Comparison of ENCODE assay signal across 8 cellular contexts in the genomic region with DNA sequence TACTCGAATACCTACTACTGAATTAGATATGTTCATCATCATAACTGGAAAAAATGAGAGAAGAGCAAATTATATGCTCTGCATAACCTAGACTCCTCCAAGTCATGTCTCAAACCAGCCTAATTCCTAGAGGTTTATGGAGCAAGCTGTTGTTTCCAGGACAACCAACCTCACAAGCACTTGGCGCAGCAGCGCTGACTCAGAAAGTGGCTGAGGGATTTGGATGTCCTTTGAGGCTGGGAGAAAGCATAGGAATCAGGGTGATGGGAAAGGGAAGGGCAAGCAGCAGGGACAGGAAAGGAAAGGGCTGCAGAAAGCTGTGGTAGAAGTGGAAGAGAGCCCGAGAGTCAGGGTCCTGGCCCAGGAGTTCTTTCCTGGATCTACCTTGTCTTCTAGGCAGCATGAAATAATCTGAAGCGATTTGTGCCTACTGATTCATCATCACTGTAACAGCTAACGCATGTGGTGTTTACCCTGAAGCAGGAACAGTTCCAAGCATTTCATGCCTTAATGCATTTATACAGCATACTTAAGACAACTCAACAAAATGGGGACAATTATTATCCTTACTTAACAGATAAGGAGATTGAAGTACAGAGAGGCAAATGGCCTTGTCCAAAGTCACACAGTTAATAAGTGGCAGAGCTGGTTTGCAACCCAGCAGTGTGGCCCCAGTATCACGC. TPM values are rescaled to one million over a fixed set of nuclear protein-coding genes. Genes with fewer than 3 reads are reported as not detected.
DNase-seq lines count a peak whose midpoint lies in the region; ATAC-seq and TF ChIP-seq lines count a peak whose summit lies in the region.

No MANE protein-coding gene starts in this region.

- CTCF ChIA-PET in PC-9 (lab: Charles Lee) = no interaction called here

- H3K9me3 Mint-ChIP-seq in stimulated activated naive CD8-positive, alpha-beta T cell treated with anti-CD3 and anti-CD28 coated beads, Interleukin-15, Interleukin-2, amounts not matched to agents 100 ng/mL and 50 ng/mL, for 24 hours = no peaks in the 10 kb centered on the region

- no peak for TF ChIP-seq CTCF in left lung (IDR thresholded peaks at IDR 0.05)
- TF ChIP-seq CTCF in PC-9 (conservative IDR thresholded peaks at IDR 0.05) = no peak

- H3K27me3 ChIP-seq in left lung = no peaks in the 10 kb centered on the region
- H3K27me3 ChIP-seq in PC-9 (ENCODE audit: insufficient read depth, low read depth) = no peaks in the 10 kb centered on the region

- H3K4me1 ChIP-seq in left lung (peaks cover 0 to 62% of the 10 kb centered on the region in 2 donors), PC-9 (replicated peaks; ENCODE audit: insufficient read depth) (no peaks in the 10 kb centered on the region)

- DNase-seq in stimulated activated naive CD8-positive, alpha-beta T cell treated with anti-CD3 and anti-CD28 coated beads, Interleukin-15, Interleukin-2, amounts not matched to agents 100 U/mL and 50 U/mL, for 24 hours = no peak
- DNase-seq in anterior cingulate cortex (lab: John Stamatoyannopoulos, UW) = peak in 41 of 58 donors; percentile 9 to 77 (median 39)
- DNase-seq in left lung = no peak
- no peak for DNase-seq in 8988T
- no peak for DNase-seq in CD1c-positive myeloid dendritic cell (ENCODE audit: extremely low spot score)
- no peak for DNase-seq in PC-9

- peaks cover 12% of the 10 kb centered on the region for H3K36me3 Mint-ChIP-seq in stimulated activated naive CD8-positive, alpha-beta T cell treated with anti-CD3 and anti-CD28 coated beads, Interleukin-15, Interleukin-2, amounts not matched to agents 100 ng/mL and 50 ng/mL, for 24 hours (ENCODE audit: low read depth)

- H3K27ac ChIP-seq in left lung (peak overlapping the region in 1 of 2 donors; percentile 84), PC-9 (no peak overlapping the region)

- no peaks in the 10 kb centered on the region for H4K20me1 ChIP-seq in PC-9 (ENCODE audit: insufficient read depth)

- peaks cover 69% of the 10 kb centered on the region for H3K4me1 Mint-ChIP-seq in stimulated activated naive CD8-positive, alpha-beta T cell treated with anti-CD3 and anti-CD28 coated beads, Interleukin-15, Interleukin-2, amounts not matched to agents 100 ng/mL and 50 ng/mL, for 24 hours (ENCODE audit: low read depth)

- no peaks in the 10 kb centered on the region for H3K9me2 ChIP-seq in PC-9 (ENCODE audit: insufficient read depth)

- H3K36me3 ChIP-seq in left lung = no peaks in the 10 kb centered on the region
- H3K36me3 ChIP-seq in PC-9 (ENCODE audit: low read depth) = no peaks in the 10 kb centered on the region

- H3K4me3 Mint-ChIP-seq in stimulated activated naive CD8-positive, alpha-beta T cell treated with anti-CD3 and anti-CD28 coated beads, Interleukin-15, Interleukin-2, amounts not matched to agents 100 ng/mL and 50 ng/mL, for 24 hours = peak overlapping the region; percentile 36

- intact Hi-C loops in left lung (cut with DNase I) (no loop called here), PC-9 (cut with micrococcal nuclease; ENCODE audit: unreplicated experiment) (no loop called here)

- no peak for ATAC-seq in stimulated activated naive CD8-positive, alpha-beta T cell treated with anti-CD3 and anti-CD28 coated beads, Interleukin-15, Interleukin-2, amounts not matched to agents 100 U/mL and 50 U/mL, for 24 hours
- ATAC-seq in left lung = peak; percentile 11
- ATAC-seq in HG02870 (IDR thresholded peaks at IDR 0.05; ENCODE audit: unreplicated experiment) = no peak

- H2AFZ ChIP-seq in PC-9 = no peak overlapping the region

- H3K4me2 ChIP-seq in PC-9 = no peak overlapping the region

- no peaks in the 10 kb centered on the region for H3F3A ChIP-seq in PC-9 (ENCODE audit: insufficient read depth, low read depth)

- H3K27ac Mint-ChIP-seq in stimulated activated naive CD8-positive, alpha-beta T cell treated with anti-CD3 and anti-CD28 coated beads, Interleukin-15, Interleukin-2, amounts not matched to agents 100 ng/mL and 50 ng/mL, for 24 hours = peak overlapping the region; percentile 36

- H3K4me3 ChIP-seq in left lung (peak overlapping the region in 1 of 2 donors; percentile 54), PC-9 (no peak overlapping the region)

- peaks cover 3% of the 10 kb centered on the region for H3K27me3 Mint-ChIP-seq in stimulated activated naive CD8-positive, alpha-beta T cell treated with anti-CD3 and anti-CD28 coated beads, Interleukin-15, Interleukin-2, amounts not matched to agents 100 ng/mL and 50 ng/mL, for 24 hours

- H3K9me3 ChIP-seq in left lung (no peaks in the 10 kb centered on the region), PC-9 (ENCODE audit: insufficient read depth, low read depth) (no peaks in the 10 kb centered on the region)

- POLR2A ChIA-PET in PC-9 (lab: Charles Lee; ENCODE audit: unreplicated experiment) = no interaction called here

- no TSS peak for BruUV-seq in PC-9 (replicated peaks; lab: Mats Ljungman, UMichigan)

- H3K79me2 ChIP-seq in PC-9 (ENCODE audit: low read depth) = no peaks in the 10 kb centered on the region

RNA-seq across cellular contexts. Expression of gene PLEK, which starts 3.7 kb away (rescaled TPM):
- total RNA-seq in left lung (10 to 100 TPM; 20.2 to 67.3 TPM), PC-9 (2021) (not detected in 2 replicates)

RNA-seq across cellular contexts. Expression of gene CNRIP1, which starts 49.0 kb away (rescaled TPM):
- total RNA-seq in left lung (10 to 100 TPM; 16.9 to 20.1 TPM), PC-9 (2021) (not detected in 2 replicates)

Comparison
In these comparisons a context has a peak if more than half of its experiments do, and no peak if none do; other contexts are left out.
1. DNase-seq: peak in anterior cingulate cortex (41 of 58); none in stimulated activated naive CD8-positive, alpha-beta T cell treated with anti-CD3 and anti-CD28 coated beads, Interleukin-15, Interleukin-2, amounts not matched to agents 100 U/mL and 50 U/mL, for 24 hours (single experiment), left lung (0 of 2), 8988T (single experiment), CD1c-positive myeloid dendritic cell (single experiment) and PC-9 (0 of 2).
2. RNA of gene PLEK, which starts 3.7 kb away (total RNA-seq): 20.2 to 67.3 TPM in left lung; not detected in PC-9; every median in the first group is over 10 times any median in the second.
3. RNA of gene CNRIP1, which starts 49.0 kb away (total RNA-seq): 16.9 to 20.1 TPM in left lung; not detected in PC-9; every median in the first group is over 10 times any median in the second.